Comparison of ENCODE assay signal across 10 cellular contexts in the genomic region with DNA sequence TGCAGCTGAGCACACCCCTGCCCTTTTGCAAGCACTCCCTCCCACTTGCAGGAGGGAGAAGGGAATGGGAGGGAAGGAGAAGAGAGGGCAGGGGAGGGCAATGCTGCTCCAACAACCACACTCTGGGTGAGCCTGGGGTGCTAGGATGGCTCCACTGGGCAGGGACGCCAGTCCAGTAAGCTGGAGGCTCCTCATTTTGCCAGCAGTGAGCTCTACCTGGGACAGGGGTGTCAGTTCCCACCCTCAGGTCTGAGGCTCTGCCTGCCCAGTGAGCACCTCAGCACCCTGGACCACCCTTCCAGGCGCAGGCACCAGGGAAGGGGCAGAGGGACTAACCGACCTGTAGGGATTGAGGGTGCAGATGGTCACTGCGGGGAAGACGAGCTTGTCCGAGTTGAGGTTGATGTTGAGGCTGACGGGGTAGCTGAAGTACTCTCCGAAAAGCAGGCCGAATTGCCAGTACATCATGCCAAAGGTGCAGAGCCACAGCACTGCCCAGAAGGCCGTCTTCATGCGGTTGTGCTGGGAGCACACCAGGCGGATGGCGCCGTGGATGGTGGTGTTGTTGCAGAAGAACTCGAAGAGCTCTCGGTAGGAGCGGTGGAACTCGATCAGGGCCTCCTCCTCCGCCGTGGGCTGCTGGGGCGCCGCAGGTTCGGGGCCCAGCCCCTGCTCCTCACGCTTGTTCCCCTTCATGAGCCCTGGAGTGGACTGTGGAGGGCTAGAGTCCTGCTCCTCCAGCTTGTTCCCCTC. TPM values are rescaled to one million over a fixed set of nuclear protein-coding genes. Genes with fewer than 3 reads are reported as not detected.
DNase-seq lines count a peak whose midpoint lies in the region; ATAC-seq, FAIRE-seq and TF ChIP-seq lines count a peak whose summit lies in the region.
"Had no signal": no experiment of that assay in that cellular context is flagged by ENCODE, and none has a peak within 500 bp of the region (broad histone marks: within the 10 kb centered on the region; RNA-seq: fewer than 3 reads in every experiment).

No MANE protein-coding gene starts in this region.

- no peaks in the 10 kb centered on the region for H3K27me3 ChIP-seq in left ventricle myocardium inferior (ENCODE audit: low read depth)
- H3K27me3 ChIP-seq in neural progenitor cell: peaks cover 23% of the 10 kb centered on the region

- H3K36me3 ChIP-seq in left ventricle myocardium inferior (no peaks in the 10 kb centered on the region), neural progenitor cell (no peaks in the 10 kb centered on the region)

- peaks cover 10% of the 10 kb centered on the region for H3K79me2 ChIP-seq in neural progenitor cell (ENCODE audit: low read depth)

- H3K9me3 ChIP-seq in left ventricle myocardium inferior (replicated peaks) (no peaks in the 10 kb centered on the region), neural progenitor cell (ENCODE audit: low read depth) (no peaks in the 10 kb centered on the region)

- TF ChIP-seq POLR2A in H54 (IDR thresholded peaks at IDR 0.05; ENCODE audit: low read depth, low read length): no peak

- H3K4me1 ChIP-seq in left ventricle myocardium inferior (peaks cover 33% of the 10 kb centered on the region), neural progenitor cell (peaks cover 76% of the 10 kb centered on the region)

- H3K4me1 Mint-ChIP-seq in neural progenitor cell: peaks cover 81% of the 10 kb centered on the region

- ATAC-seq in left cardiac atrium (no peak), HG03095 (IDR thresholded peaks at IDR 0.05; ENCODE audit: unreplicated experiment) (no peak)

- no peak for TF ChIP-seq CTCF in left ventricle myocardium inferior (IDR thresholded peaks at IDR 0.05; ENCODE audit: borderline replicate concordance)
- no peak for TF ChIP-seq CTCF in epithelial cell of proximal tubule (conservative IDR thresholded peaks at IDR 0.05; ENCODE audit: low read depth, low read length)
- TF ChIP-seq CTCF in neural progenitor cell (IDR thresholded peaks at IDR 0.05): no peak

- no peaks in the 10 kb centered on the region for H4K20me1 ChIP-seq in neural progenitor cell (ENCODE audit: low read depth)

- no peak overlapping the region for H3K27ac ChIP-seq in left ventricle myocardium inferior (replicated peaks)
- no peak overlapping the region for H3K27ac ChIP-seq in neural progenitor cell

- peak overlapping the region; percentile 48 for H3K4me3 Mint-ChIP-seq in neural progenitor cell

- DNase-seq in left cardiac atrium (peak; percentile 16), left ventricle myocardium inferior (no peak), epithelial cell of proximal tubule (ENCODE audit: low read depth) (no peak), neural progenitor cell (ENCODE audit: low spot score) (no peak), C1 segment of cervical spinal cord (lab: John Stamatoyannopoulos, UW) (no peak), H54 (ENCODE audit: insufficient read length, low spot score) (no peak), GM19240 (ENCODE audit: insufficient read length, low spot score) (no peak)
- DNase-seq: GDM1 had no signal

- H3K27ac Mint-ChIP-seq in neural progenitor cell: no peak overlapping the region

- H3F3A ChIP-seq in neural progenitor cell (ENCODE audit: low read depth): peaks cover 65% of the 10 kb centered on the region

- no peaks in the 10 kb centered on the region for H3K9me3 Mint-ChIP-seq in neural progenitor cell
- H3K9me3 Mint-ChIP-seq: activated T-helper 2 cell treated with anti-CD3 and anti-CD28 coated beads, Interferon-gamma antibody, Interleukin-2, Interleukin-4, amounts not matched to agents 10 μg/mL and 5 μg/mL and 100 μg/mL, durations not matched to agents 14 hours and 24 hours and 36 hours had no signal

- H3K4me3 ChIP-seq in left ventricle myocardium inferior (no peak overlapping the region), epithelial cell of proximal tubule (ENCODE audit: low read depth, low read length) (peak overlapping the region; percentile 87), neural progenitor cell (no peak overlapping the region)

- H3K36me3 Mint-ChIP-seq in neural progenitor cell: no peaks in the 10 kb centered on the region

- H3K27me3 Mint-ChIP-seq in neural progenitor cell (ENCODE audit: insufficient read depth, low read depth): peaks cover 23% of the 10 kb centered on the region

- no peak overlapping the region for H3K9ac ChIP-seq in neural progenitor cell

- H2AFZ ChIP-seq in neural progenitor cell (replicated peaks): peak overlapping the region; percentile 44

- intact Hi-C loops in left cardiac atrium (cut with DNase I) (no loop called here), left ventricle myocardium inferior (cut with micrococcal nuclease) (no loop called here)

- H3K4me2 ChIP-seq in neural progenitor cell: peak overlapping the region; percentile 72

- no peak for FAIRE-seq in H54 (lab: Jason Lieb, UNC)

RNA-seq across cellular contexts. Expression of a gene that starts 1.2 kb away (rescaled TPM):
- 1 to 10 TPM in 1 of 2 donors, under 1 TPM in 1; 0.85 to 3.5 TPM for total RNA-seq in left cardiac atrium
- total RNA-seq in left ventricle myocardium inferior: 0.22 TPM
- 15.6 and 52.2 TPM in 2 replicates for total RNA-seq in epithelial cell of proximal tubule
- 1.2 and 5.0 TPM in 2 replicates for total RNA-seq in neural progenitor cell (ENCODE audit: low replicate concordance)
- total RNA-seq: activated T-helper 2 cell treated with anti-CD3 and anti-CD28 coated beads, Interferon-gamma antibody, Interleukin-2, Interleukin-4, amounts not matched to agents 10 μg/mL and 5 μg/mL and 100 μg/mL, durations not matched to agents 14 hours and 24 hours and 36 hours had no signal

RNA-seq across cellular contexts. Expression of a gene that starts 9.8 kb away (rescaled TPM):
- total RNA-seq in left cardiac atrium (10 to 100 TPM; 40.4 to 66.6 TPM), left ventricle myocardium inferior (23.5 TPM), epithelial cell of proximal tubule (108 and 152 TPM in 2 replicates), neural progenitor cell (ENCODE audit: low replicate concordance) (0.25 TPM in 1 of 2 replicates, not detected in the other)

RNA-seq across cellular contexts. Expression of a gene that starts 32.3 kb away (rescaled TPM):
- 100 to 1,000 TPM in 1 of 2 donors, 10 to 100 TPM in 1; 89.6 to 117 TPM for total RNA-seq in left cardiac atrium
- 45.6 TPM for total RNA-seq in left ventricle myocardium inferior
- total RNA-seq in epithelial cell of proximal tubule: 163 and 186 TPM in 2 replicates
- total RNA-seq in neural progenitor cell (ENCODE audit: low replicate concordance): 21.8 and 24.7 TPM in 2 replicates

Comparison
In these comparisons a context has a peak if more than half of its experiments do, and no peak if none do; other contexts are left out.
1. RNA of a gene that starts 9.8 kb away (total RNA-seq): 108 to 152 TPM in epithelial cell of proximal tubule, 40.4 to 66.6 TPM in left cardiac atrium and 23.5 TPM in left ventricle myocardium inferior (single experiment); 0.25 TPM in neural progenitor cell; every median in the first group is over 10 times any median in the second.